In the genomic region with DNA sequence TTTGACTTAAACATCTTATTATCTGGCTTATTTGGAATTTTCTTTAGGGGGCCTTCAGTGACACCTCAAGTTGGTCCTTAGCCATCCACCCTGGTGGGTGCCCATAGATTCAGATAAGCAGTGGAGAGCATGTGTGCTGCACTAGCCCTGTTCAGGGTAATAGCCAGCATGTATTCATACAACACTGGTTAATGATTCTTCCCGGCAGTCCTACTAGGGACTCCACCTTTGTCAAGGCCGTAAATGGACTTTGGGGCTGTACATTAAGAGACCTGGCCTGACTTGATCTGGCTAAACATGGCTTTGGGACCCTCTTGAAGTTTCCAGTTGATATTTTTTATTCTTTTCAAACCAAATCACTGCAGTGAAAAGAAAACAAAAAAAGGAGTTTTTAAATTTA, we compare ENCODE assay signal across 1 cellular context.
TF ChIP-seq lines count a peak whose summit lies in the region.

No MANE protein-coding gene starts in this region.

TF ChIP-seq in GM23338, 12 proteins besides CTCF, POLR2A, EP300 and RAD21 (continued from another document):
- TF ChIP-seq EZH2 (IDR thresholded peaks at IDR 0.05; ENCODE audit: low read depth, unreplicated experiment), result no peak
